1 cellular context compared by ENCODE assay signal in genomic region chr10:9875353-9875752, GRCh38.
TF ChIP-seq lines count a peak whose summit lies in the region.

No MANE protein-coding gene starts in this region.

TF ChIP-seq in H1, 55 proteins besides CTCF, POLR2A, EP300 and RAD21:
- TF ChIP-seq ATF2 (IDR thresholded peaks at IDR 0.05; ENCODE audit: low read length), result no peak
- TF ChIP-seq KDM4A (IDR thresholded peaks at IDR 0.05; ENCODE audit: low read depth, low read length, severe bottlenecking), result no peak
- TF ChIP-seq CBX5 (IDR thresholded peaks at IDR 0.05; ENCODE audit: low read depth, low read length), result no peak
- TF ChIP-seq TAF7 (optimal IDR thresholded peaks at IDR 0.05; ENCODE audit: borderline replicate concordance, low read depth, low read length), result no peak
